10 cellular contexts compared by ENCODE assay signal in the genomic region with DNA sequence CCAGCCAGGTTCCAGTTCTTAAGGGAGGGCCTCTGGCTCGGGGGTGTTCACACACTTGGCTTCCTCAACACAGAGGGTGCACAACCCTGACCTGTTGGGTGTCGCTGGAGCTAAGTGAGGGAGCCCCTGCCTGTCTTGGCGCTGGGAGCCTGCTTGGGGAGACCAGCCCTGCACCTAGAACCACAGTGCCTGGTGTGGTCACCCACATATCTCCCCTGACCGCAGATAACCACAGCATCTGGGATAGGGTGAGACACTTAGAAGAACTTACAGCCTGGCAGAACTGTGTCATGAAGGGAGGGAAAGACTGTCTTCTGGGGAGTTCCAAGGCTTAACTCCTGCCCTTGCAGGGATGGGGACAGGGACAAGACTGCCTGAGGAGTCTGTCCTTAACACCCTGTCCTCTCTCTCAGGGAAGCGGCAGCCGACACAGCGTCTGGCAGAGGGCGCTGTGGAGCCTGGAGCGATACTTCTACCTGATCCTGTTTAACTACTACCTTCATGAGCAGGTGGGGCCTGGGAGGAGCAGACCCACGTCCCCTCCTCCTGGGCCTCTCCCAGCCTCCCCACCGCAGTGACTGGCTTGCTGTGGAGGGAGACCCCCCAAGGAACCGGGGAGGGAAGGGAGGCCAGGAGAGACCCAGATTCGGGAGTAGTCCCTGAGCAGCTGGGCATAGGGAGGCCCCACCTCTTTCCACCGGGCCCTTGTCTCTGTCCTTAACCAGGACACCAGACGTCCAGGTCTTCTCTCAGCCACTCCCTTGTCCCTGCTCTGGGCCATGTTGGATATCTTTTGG. TPM values are rescaled to one million over a fixed set of nuclear protein-coding genes. Genes with fewer than 3 reads are reported as not detected.
DNase-seq lines count a peak whose midpoint lies in the region; ATAC-seq and TF ChIP-seq lines count a peak whose summit lies in the region.
"Had no signal": no experiment of that assay in that cellular context is flagged by ENCODE, and none has a peak within 500 bp of the region (broad histone marks: within the 10 kb centered on the region; RNA-seq: fewer than 3 reads in every experiment).

No MANE protein-coding gene starts in this region.

- no peak overlapping the region for H3K4me3 ChIP-seq in lower lobe of right lung

- no peaks in the 10 kb centered on the region for H3K9me3 Mint-ChIP-seq in Calu3 (ENCODE audit: low read depth, unreplicated experiment)
- no peaks in the 10 kb centered on the region for H3K9me3 Mint-ChIP-seq in activated naive CD8-positive, alpha-beta T cell treated with anti-CD3 and anti-CD28 coated beads for 36 hours
- H3K9me3 Mint-ChIP-seq: memory B cell had no signal

- no peak overlapping the region for H3K4me3 Mint-ChIP-seq in Calu3 (ENCODE audit: low read depth, unreplicated experiment)
- H3K4me3 Mint-ChIP-seq in activated naive CD8-positive, alpha-beta T cell treated with anti-CD3 and anti-CD28 coated beads for 36 hours: no peak overlapping the region
- H3K4me3 Mint-ChIP-seq: memory B cell had no signal

- BruUV-seq in Calu3 (replicated peaks; lab: Mats Ljungman, UMichigan): no TSS peak

- peaks cover 70% of the 10 kb centered on the region for H3K27me3 Mint-ChIP-seq in Calu3 (ENCODE audit: unreplicated experiment)
- H3K27me3 Mint-ChIP-seq in activated naive CD8-positive, alpha-beta T cell treated with anti-CD3 and anti-CD28 coated beads for 36 hours: no peaks in the 10 kb centered on the region
- H3K27me3 Mint-ChIP-seq: memory B cell had no signal

- no peak overlapping the region for H3K27ac Mint-ChIP-seq in Calu3 (ENCODE audit: unreplicated experiment)
- H3K27ac Mint-ChIP-seq in activated naive CD8-positive, alpha-beta T cell treated with anti-CD3 and anti-CD28 coated beads for 36 hours: no peak overlapping the region
- H3K27ac Mint-ChIP-seq: memory B cell had no signal

- TF ChIP-seq CTCF in Calu3 (IDR thresholded peaks at IDR 0.05; ENCODE audit: unreplicated experiment) (peak; percentile 78), lower lobe of right lung (IDR thresholded peaks at IDR 0.05) (peak; percentile 35)

- H3K4me1 Mint-ChIP-seq in Calu3 (ENCODE audit: low read depth, unreplicated experiment): no peaks in the 10 kb centered on the region
- H3K4me1 Mint-ChIP-seq in activated naive CD8-positive, alpha-beta T cell treated with anti-CD3 and anti-CD28 coated beads for 36 hours: no peaks in the 10 kb centered on the region

- ATAC-seq in lower lobe of right lung (peak in 1 of 2 donors; percentile 6), GM19452 (IDR thresholded peaks at IDR 0.05; ENCODE audit: unreplicated experiment) (no peak)

- no peak overlapping the region for H3K27ac ChIP-seq in lower lobe of right lung

- no peaks in the 10 kb centered on the region for H3K36me3 Mint-ChIP-seq in Calu3 (ENCODE audit: insufficient read depth, unreplicated experiment)
- no peaks in the 10 kb centered on the region for H3K36me3 Mint-ChIP-seq in activated naive CD8-positive, alpha-beta T cell treated with anti-CD3 and anti-CD28 coated beads for 36 hours

- H3K27me3 ChIP-seq in lower lobe of right lung (ENCODE audit: low read depth): no peaks in the 10 kb centered on the region

- peaks cover 39% of the 10 kb centered on the region for H3K36me3 ChIP-seq in lower lobe of right lung

- CTCF ChIA-PET in Calu3 (lab: Charles Lee): interaction anchor here (0.6 to 1.1 kb wide), 2 partner anchors 76 to 222 kb away, joined by 3 to 4 read pairs; no protein-coding TSS in a partner anchor

- no peaks in the 10 kb centered on the region for H3K4me1 ChIP-seq in lower lobe of right lung

- H3K9me3 ChIP-seq in lower lobe of right lung: no peaks in the 10 kb centered on the region

- DNase-seq in Calu3 (peak; percentile 75), HT-29 (ENCODE audit: low spot score) (peak; percentile 74), lower lobe of right lung (no peak), SK-N-DZ (ENCODE audit: low spot score) (no peak), GM19238 (ENCODE audit: insufficient read length, low spot score) (no peak), mesenteric fat pad (ENCODE audit: low spot score) (no peak)
- peak; percentile 28 for DNase-seq in activated naive CD8-positive, alpha-beta T cell treated with anti-CD3 and anti-CD28 coated beads for 36 hours
- DNase-seq: HCEC 1CT had no signal

- intact Hi-C loops in Calu3 (cut with micrococcal nuclease; ENCODE audit: unreplicated experiment) (no loop called here), lower lobe of right lung (cut with DNase I) (no loop called here)

RNA-seq across cellular contexts. Expression of a gene that starts 59.0 kb away (rescaled TPM):
- 0.38 and 1.5 TPM in 2 replicates for total RNA-seq in Calu3 (2022)
- 23.9 and 25.5 TPM in 2 replicates for total RNA-seq in HT-29 (2014; rRNA removed; shearing (Covaris generic))
- 1 to 10 TPM; 2.7 to 3.1 TPM for total RNA-seq in activated naive CD8-positive, alpha-beta T cell treated with anti-CD3 and anti-CD28 coated beads for 36 hours
- total RNA-seq in lower lobe of right lung: 16.0 TPM
- 16.5 and 20.9 TPM in 2 replicates for polyA plus RNA-seq in SK-N-DZ (2014; cell fraction: cytosol; rRNA removed)
- polyA plus RNA-seq in SK-N-DZ (2014; cell fraction: nucleus; rRNA removed): 20.6 and 23.2 TPM in 2 replicates
- total RNA-seq in mesenteric fat pad: 7.6 TPM

Comparison
In these comparisons a context has a peak if more than half of its experiments do, and no peak if none do; other contexts are left out.
1. DNase-seq: peak in Calu3 (single experiment), HT-29 (single experiment) and activated naive CD8-positive, alpha-beta T cell treated with anti-CD3 and anti-CD28 coated beads for 36 hours (single experiment); none in lower lobe of right lung (single experiment), SK-N-DZ (single experiment), GM19238 (single experiment) and mesenteric fat pad (single experiment).